ENCODE assay signal across 9 cellular contexts in genomic region chr7:22726849-22727792, GRCh38. TPM values are rescaled to one million over a fixed set of nuclear protein-coding genes. Genes with fewer than 3 reads are reported as not detected.
DNase-seq lines count a peak whose midpoint lies in the region; ATAC-seq and TF ChIP-seq lines count a peak whose summit lies in the region.
"Had no signal": no experiment of that assay in that cellular context is flagged by ENCODE, and none has a peak within 500 bp of the region (broad histone marks: within the 10 kb centered on the region; RNA-seq: fewer than 3 reads in every experiment).

IL6 (plus strand) TSS chr7:22727200; CDS start chr7:22727263, 63 bp downstream.

- H3K9me3 ChIP-seq in esophagus squamous epithelium (no peaks in the 10 kb centered on the region), mucosa of rectum (ENCODE audit: control insufficient read depth in 2 of 2, low read length in 2 of 2) (no peaks in the 10 kb centered on the region), upper lobe of left lung (no peaks in the 10 kb centered on the region)

- POLR2A ChIA-PET in activated CD4-positive, alpha-beta memory T cell treated with anti-CD3 and anti-CD28 coated beads for 36 hours (lab: Charles Lee) = interaction anchor here (1.2 kb wide), 1 partner anchor 27 kb away, joined by 3 read pairs; no protein-coding TSS in a partner anchor

- no peak within 1 kb of the TSS for H3K27ac Mint-ChIP-seq in activated CD4-positive, alpha-beta memory T cell treated with anti-CD3 and anti-CD28 coated beads for 36 hours

- intact Hi-C loops in activated CD4-positive, alpha-beta memory T cell treated with anti-CD3 and anti-CD28 coated beads for 36 hours (cut with micrococcal nuclease) = loop anchor here (1.0 to 5.0 kb wide), 6 partner anchors 28 to 328 kb away; no protein-coding TSS in a partner anchor
- intact Hi-C loops in esophagus squamous epithelium (cut with DNase I) = loop anchor here (5.0 to 10.0 kb wide), 2 partner anchors 165 to 338 kb away; no protein-coding TSS in a partner anchor

- no peaks in the 10 kb centered on the region for H3K27me3 ChIP-seq in esophagus squamous epithelium
- peaks cover 0 to 1% of the 10 kb centered on the region in 2 donors for H3K27me3 ChIP-seq in mucosa of rectum (ENCODE audit: control insufficient read depth in 2 of 2, insufficient read depth in 2 of 2, low read length in 2 of 2)
- H3K27me3 ChIP-seq in upper lobe of left lung = no peaks in the 10 kb centered on the region

- TF ChIP-seq POLR2A in esophagus squamous epithelium (IDR thresholded peaks at IDR 0.05) (no peak), upper lobe of left lung (IDR thresholded peaks at IDR 0.05) (peak in 2 of 4 donors; percentile 22 to 24)

- 36 to 46% methylated on average over 18 to 22 of the region's 31 CpGs for WGBS in esophagus squamous epithelium, 2 donors
- WGBS in upper lobe of left lung, 2 donors = 25 to 26% methylated on average over 12 to 28 of the region's 31 CpGs

- H3K27ac ChIP-seq in esophagus squamous epithelium (peak within 1 kb of the TSS; percentile 44 to 89 (median 73)), mucosa of rectum (ENCODE audit: low read depth in 2 of 2, low read length in 2 of 2) (peak within 1 kb of the TSS; percentile 7 to 21), upper lobe of left lung (peak within 1 kb of the TSS; percentile 79 to 88 (median 85))
- H3K27ac ChIP-seq: 22Rv1 had no signal

- no peaks in the 10 kb centered on the region for H3K9me3 Mint-ChIP-seq in activated CD4-positive, alpha-beta memory T cell treated with anti-CD3 and anti-CD28 coated beads for 36 hours

- peak within 1 kb of the TSS; percentile 57 for H3K4me3 Mint-ChIP-seq in activated CD4-positive, alpha-beta memory T cell treated with anti-CD3 and anti-CD28 coated beads for 36 hours

- DNase-seq in NCI-H1436 (lab: John Stamatoyannopoulos, UW) (peak; percentile 40), NCI-H1436 treated with DMSO at 0.1 percent for 48 hours (lab: John Stamatoyannopoulos, UW) (no peak), NCI-H1694 treated with DMSO at 0.1 percent for 48 hours (lab: John Stamatoyannopoulos, UW) (peak; percentile 21), esophagus squamous epithelium (lab: John Stamatoyannopoulos, UW) (no peak), upper lobe of left lung (peak; percentile 81 to 95)
- no peak for DNase-seq in activated CD4-positive, alpha-beta memory T cell treated with anti-CD3 and anti-CD28 coated beads for 36 hours

- TF ChIP-seq EP300 in upper lobe of left lung (IDR thresholded peaks at IDR 0.05) = peak in 1 of 4 donors; percentile 22

- H3K36me3 ChIP-seq in esophagus squamous epithelium = no peaks in the 10 kb centered on the region
- no peaks in the 10 kb centered on the region for H3K36me3 ChIP-seq in mucosa of rectum (ENCODE audit: control insufficient read depth in 2 of 2, insufficient read depth in 2 of 2, low read length in 2 of 2)
- H3K36me3 ChIP-seq in upper lobe of left lung = peaks cover 0 to 4% (median 2%) of the 10 kb centered on the region in 4 donors

- peaks cover 26% of the 10 kb centered on the region for H3K4me1 Mint-ChIP-seq in activated CD4-positive, alpha-beta memory T cell treated with anti-CD3 and anti-CD28 coated beads for 36 hours (ENCODE audit: low read depth)

- H3K4me3 ChIP-seq in esophagus squamous epithelium = peak within 1 kb of the TSS; percentile 0 to 62 (median 34)
- peak within 1 kb of the TSS; percentile 47 to 55 for H3K4me3 ChIP-seq in mucosa of rectum (ENCODE audit: low read length in 2 of 2)
- H3K4me3 ChIP-seq in upper lobe of left lung = peak within 1 kb of the TSS; percentile 20 to 51 (median 40)

- peak within 1 kb of the TSS in 1 of 2 donors; percentile 14 for H3K9ac ChIP-seq in mucosa of rectum (ENCODE audit: low read depth in 1 of 2, low read length in 2 of 2)

- CTCF ChIA-PET in activated CD4-positive, alpha-beta memory T cell treated with anti-CD3 and anti-CD28 coated beads for 36 hours (lab: Charles Lee) = interaction anchor here (0.6 to 18.2 kb wide), 35 partner anchors 8 to 328 kb away, joined by 3 to 540 read pairs (median 5); partner anchors contain the start of gene TOMM7

- ATAC-seq in upper lobe of left lung (ENCODE audit: low FRiP score in 2 of 2) (peak; percentile 87 to 88), HG02840 (IDR thresholded peaks at IDR 0.05; ENCODE audit: low FRiP score, unreplicated experiment) (no peak)

- TF ChIP-seq CTCF in esophagus squamous epithelium (IDR thresholded peaks at IDR 0.05) = no peak
- peak in 1 of 6 experiments; percentile 9 for TF ChIP-seq CTCF in upper lobe of left lung (IDR thresholded peaks at IDR 0.05)

- no peaks in the 10 kb centered on the region for H3K36me3 Mint-ChIP-seq in activated CD4-positive, alpha-beta memory T cell treated with anti-CD3 and anti-CD28 coated beads for 36 hours

- peaks cover 9 to 52% (median 19%) of the 10 kb centered on the region in 3 donors for H3K4me1 ChIP-seq in esophagus squamous epithelium
- peaks cover 0 to 4% of the 10 kb centered on the region in 2 donors for H3K4me1 ChIP-seq in mucosa of rectum (ENCODE audit: control insufficient read depth in 2 of 2, insufficient read depth in 2 of 2, low read length in 2 of 2)
- peaks cover 45 to 75% (median 52%) of the 10 kb centered on the region in 4 donors for H3K4me1 ChIP-seq in upper lobe of left lung

- peaks cover 32% of the 10 kb centered on the region for H3K27me3 Mint-ChIP-seq in activated CD4-positive, alpha-beta memory T cell treated with anti-CD3 and anti-CD28 coated beads for 36 hours

RNA-seq across cellular contexts. Expression of gene IL6, which starts in this region (rescaled TPM):
- 1 to 10 TPM; 1.9 to 2.2 TPM for total RNA-seq in activated CD4-positive, alpha-beta memory T cell treated with anti-CD3 and anti-CD28 coated beads for 36 hours
- total RNA-seq in esophagus squamous epithelium (under 1 TPM in 1 of 4 donors, not detected in 3; 0.95 TPM), upper lobe of left lung (10 to 100 TPM in 2 of 6 donors, 1 to 10 TPM in 4; 1.6 to 16.6 (median 6.8) TPM)

Comparison
In these comparisons a context has a peak if more than half of its experiments do, and no peak if none do; other contexts are left out.
1. DNase-seq: peak in NCI-H1436 (single experiment), NCI-H1694 treated with DMSO at 0.1 percent for 48 hours (single experiment) and upper lobe of left lung (2 of 2); none in NCI-H1436 treated with DMSO at 0.1 percent for 48 hours (single experiment), activated CD4-positive, alpha-beta memory T cell treated with anti-CD3 and anti-CD28 coated beads for 36 hours (single experiment) and esophagus squamous epithelium (single experiment).
2. H3K27ac ChIP-seq: peak in every context shown above with its lines; median percentile 85 in upper lobe of left lung; 73 in esophagus squamous epithelium; 14 in mucosa of rectum.
3. Peak in every context shown above with its lines, with median percentiles within 50 percentile points of each other: H3K4me3 ChIP-seq.